9 cellular contexts compared by ENCODE assay signal in the genomic region with DNA sequence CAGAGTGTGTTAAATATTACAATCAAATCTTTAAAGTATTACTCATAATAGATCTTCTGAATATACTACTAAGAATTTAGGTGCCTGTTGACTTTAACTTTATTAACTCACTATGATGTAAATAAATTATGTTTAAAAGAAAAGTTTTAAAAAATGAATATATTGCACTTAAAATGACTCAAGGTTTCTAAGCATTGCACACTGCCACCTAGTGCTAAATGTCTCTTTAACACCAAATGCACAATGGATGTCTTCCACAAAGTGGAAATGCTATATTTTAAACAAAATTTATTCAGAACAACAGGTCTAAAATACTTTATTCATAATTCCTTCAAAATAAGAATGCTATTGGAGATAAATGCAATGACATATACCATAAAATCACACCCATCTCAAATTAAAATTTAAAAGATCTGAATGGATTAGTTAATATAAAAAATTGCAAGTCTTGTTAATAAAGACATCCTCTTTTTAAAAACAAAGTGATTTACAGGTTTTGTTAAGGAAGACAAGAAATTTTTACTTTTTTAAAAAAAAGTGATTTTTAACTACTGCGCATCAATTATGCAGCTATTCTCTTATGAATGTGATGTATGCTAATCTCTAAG. TPM values are rescaled to one million over a fixed set of nuclear protein-coding genes. Genes with fewer than 3 reads are reported as not detected.
DNase-seq lines count a peak whose midpoint lies in the region; ATAC-seq, FAIRE-seq and TF ChIP-seq lines count a peak whose summit lies in the region.
"Had no signal": no experiment of that assay in that cellular context is flagged by ENCODE, and none has a peak within 500 bp of the region (broad histone marks: within the 10 kb centered on the region; RNA-seq: fewer than 3 reads in every experiment).

No MANE protein-coding gene starts in this region.

- DNase-seq in COLO668 (lab: John Stamatoyannopoulos, UW; ENCODE audit: unreplicated experiment) (peak; percentile 3), KBM-7 (peak; percentile 41), keratinocyte (ENCODE audit: low read depth, low spot score) (no peak), NCI-H146 treated with DMSO at 0.1 percent for 48 hours (lab: John Stamatoyannopoulos, UW; ENCODE audit: unreplicated experiment) (no peak)
- no peak for DNase-seq in activated CD4-positive, alpha-beta T cell treated with anti-CD3 and anti-CD28 coated beads, Interleukin-2, amount 50 U/mL, for 48 hours
- DNase-seq in effector CD8-positive, alpha-beta T cell (lab: John Stamatoyannopoulos, UW) = no peak

- no peak for FAIRE-seq in keratinocyte (lab: Jason Lieb, UNC)

- H4K20me1 ChIP-seq in keratinocyte (ENCODE audit: control insufficient read depth, extremely low read depth, insufficient read depth, low read length) = no peaks in the 10 kb centered on the region

- TF ChIP-seq CTCF in WI38 (IDR thresholded peaks at IDR 0.05; ENCODE audit: low read depth, low read length) (0 out of 2 replicates have a peak, but pooled peaks have one; percentile 11), keratinocyte (optimal IDR thresholded peaks at IDR 0.05 in 1 of 3, IDR thresholded peaks at IDR 0.05 in 1 of 3, conservative IDR thresholded peaks at IDR 0.05 in 1 of 3; ENCODE audit: extremely low read depth in 1 of 3, insufficient read depth in 2 of 3, low read length in 3 of 3) (peak in 2 of 3 experiments; percentile 24 to 36)

- H3K4me1 ChIP-seq in keratinocyte (ENCODE audit: control insufficient read depth, extremely low read depth, insufficient read depth, low read length) = peaks cover 4% of the 10 kb centered on the region

- H3K9me3 ChIP-seq in keratinocyte (ENCODE audit: control insufficient read depth, low read depth, low read length) = no peaks in the 10 kb centered on the region

- dilution Hi-C loops in keratinocyte (cut with MboI; ENCODE audit: extremely low pct_ligation_motif_present, low sequenced_read_pairs) = no loop called here

- H3K9ac ChIP-seq in keratinocyte (ENCODE audit: control insufficient read depth, extremely low read depth, insufficient read depth, low read length) = no peak overlapping the region

- in situ Hi-C loops in KBM-7 (cut with MboI; ENCODE audit: low pct_unique_long_range_greater_than_20kb, low sequenced_read_pairs) = no loop called here

- no peaks in the 10 kb centered on the region for H3K9me1 ChIP-seq in keratinocyte (ENCODE audit: control insufficient read depth, extremely low read depth, insufficient read depth, low read length)

- no peaks in the 10 kb centered on the region for H3K36me3 ChIP-seq in keratinocyte (ENCODE audit: control insufficient read depth in 2 of 2, extremely low read depth in 1 of 2, insufficient read depth in 2 of 2, low read length in 2 of 2)

- H3K4me2 ChIP-seq in keratinocyte (ENCODE audit: control insufficient read depth, extremely low read depth, insufficient read depth, low read depth, low read length) = no peak overlapping the region

- no peak overlapping the region for H3K27ac ChIP-seq in keratinocyte (ENCODE audit: control insufficient read depth, insufficient read depth, low read length)
- H3K27ac ChIP-seq: epithelial cell of prostate had no signal

- peaks cover 7% of the 10 kb centered on the region for H3K27me3 ChIP-seq in keratinocyte (ENCODE audit: control insufficient read depth, extremely low read depth, insufficient read depth, low read length)

- no peaks in the 10 kb centered on the region for H3K79me2 ChIP-seq in keratinocyte (ENCODE audit: control insufficient read depth, insufficient read depth, low read length)

- H3K4me3 ChIP-seq in WI38 (ENCODE audit: low read depth, low read length) = no peak overlapping the region
- no peak overlapping the region for H3K4me3 ChIP-seq in keratinocyte (ENCODE audit: control insufficient read depth in 2 of 3, extremely low read depth in 1 of 3, insufficient read depth in 2 of 3, low read depth in 1 of 3, low read length in 3 of 3)

- no peak overlapping the region for H2AFZ ChIP-seq in keratinocyte (ENCODE audit: control insufficient read depth, low read length)

- ATAC-seq in HG03442 (IDR thresholded peaks at IDR 0.05; ENCODE audit: unreplicated experiment) = no peak

RNA-seq across cellular contexts. Expression of gene INPP4B, which starts 5.5 kb away (rescaled TPM):
- polyA plus RNA-seq in keratinocyte = 33.6 to 66.4 TPM (median 50.2 TPM) in 3 replicates
- polyA plus RNA-seq in keratinocyte (2011; ENCODE audit: low read depth) = 27.3 TPM
- polyA plus RNA-seq in keratinocyte (2011; cell fraction: cytosol; rRNA removed) = 42.1 and 54.7 TPM in 2 replicates
- 49.8 and 57.8 TPM in 2 replicates for polyA plus RNA-seq in keratinocyte (2011; cell fraction: nucleus; rRNA removed)
- 15.9 and 50.8 TPM in 2 replicates for polyA plus RNA-seq in keratinocyte (2012; ENCODE audit: low replicate concordance)
- polyA minus RNA-seq in keratinocyte = 65.5 to 167 TPM (median 98.7 TPM) in 3 replicates
- polyA minus RNA-seq in keratinocyte (2011; cell fraction: cytosol; rRNA and poly(A)+ RNA removed) = 74.8 TPM
- 148 and 255 TPM in 2 replicates for polyA minus RNA-seq in keratinocyte (2011; cell fraction: nucleus; rRNA and poly(A)+ RNA removed)

Comparison
In these comparisons a context has a peak if more than half of its experiments do, and no peak if none do; other contexts are left out.
1. DNase-seq: peak in COLO668 (single experiment) and KBM-7 (single experiment); none in keratinocyte (single experiment), NCI-H146 treated with DMSO at 0.1 percent for 48 hours (single experiment), activated CD4-positive, alpha-beta T cell treated with anti-CD3 and anti-CD28 coated beads, Interleukin-2, amount 50 U/mL, for 48 hours (0 of 2) and effector CD8-positive, alpha-beta T cell (single experiment).